ENCODE assay signal across 8 cellular contexts in the genomic region with DNA sequence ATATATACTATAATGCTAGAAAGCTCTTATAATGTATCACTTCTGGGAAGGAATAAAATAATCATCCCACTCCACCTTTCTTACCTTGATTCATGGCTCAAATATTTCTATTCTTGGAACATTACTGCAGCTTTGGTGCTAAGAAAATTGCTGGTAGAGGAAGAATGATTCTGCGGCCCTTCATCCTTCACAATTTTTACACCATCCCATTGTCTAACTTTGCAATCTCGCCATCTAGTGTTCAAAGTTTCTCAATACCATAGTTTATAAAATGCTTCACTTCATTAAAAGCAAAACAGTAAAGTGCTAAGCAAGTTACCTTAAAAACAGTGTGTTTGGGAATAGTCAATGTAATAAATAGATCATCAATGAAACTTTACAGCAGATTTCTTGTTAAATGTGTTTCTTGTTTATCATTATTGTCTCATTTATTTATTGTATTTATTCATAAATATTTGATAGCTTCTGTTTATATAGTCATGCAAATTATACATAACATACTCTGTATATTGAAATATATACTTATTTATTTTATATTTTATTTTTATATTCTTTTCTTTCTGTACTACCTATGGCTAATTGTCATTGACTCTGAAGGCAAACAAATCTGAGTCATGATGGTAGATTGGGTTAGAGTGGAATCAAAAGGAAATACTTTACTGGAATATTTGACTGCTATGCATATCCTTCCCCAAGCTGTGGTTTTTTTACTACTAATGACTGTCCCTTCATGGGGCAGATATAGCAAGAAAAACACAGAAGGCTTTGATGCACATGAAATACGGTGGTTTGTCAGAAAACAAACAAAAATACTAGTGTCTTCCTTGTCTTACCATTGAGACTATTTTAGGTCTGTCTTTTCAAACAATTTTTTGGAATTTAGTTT.
A peak's percentile ranks its signal among the peaks of the same experiment; 100 is the strongest.
DNase-seq lines count a peak whose midpoint lies in the region; ATAC-seq, FAIRE-seq and TF ChIP-seq lines count a peak whose summit lies in the region.

No MANE protein-coding gene starts in this region.

- H3K27ac ChIP-seq in adrenal gland (no peak overlapping the region), transverse colon (no peak overlapping the region)

- TF ChIP-seq CTCF in adrenal gland (IDR thresholded peaks at IDR 0.05) (peak; percentile 45 to 58 (median 50)), transverse colon (IDR thresholded peaks at IDR 0.05) (peak; percentile 55 to 65 (median 58))

- no peak overlapping the region for H3K4me3 Mint-ChIP-seq in naive thymus-derived CD8-positive, alpha-beta T cell

- intact Hi-C loops in adrenal gland (cut with DNase I) (no loop called here), transverse colon (cut with DNase I; ENCODE audit: low total_unique reads) (no loop called here)

- in situ Hi-C loops in G401 (cut with HindIII; ENCODE audit: low sequenced_read_pairs), result no loop called here
- in situ Hi-C loops in transverse colon (cut with MboI; ENCODE audit: low pct_ligation_motif_present in 1 of 4, low pct_unique_long_range_greater_than_20kb in 1 of 4, low sequenced_read_pairs in 3 of 4), result loop anchor here (10.0 to 25.0 kb wide), 3 partner anchors 157 to 182 kb away; no protein-coding TSS in a partner anchor

- no peak overlapping the region for H3K4me3 ChIP-seq in adrenal gland
- no peak overlapping the region for H3K4me3 ChIP-seq in transverse colon

- H3K27me3 ChIP-seq in adrenal gland, result no peaks in the 10 kb centered on the region
- H3K27me3 ChIP-seq in transverse colon, result no peaks in the 10 kb centered on the region

- TF ChIP-seq EP300 in transverse colon (IDR thresholded peaks at IDR 0.05; ENCODE audit: low read depth), result no peak

- H3K36me3 ChIP-seq in adrenal gland (replicated peaks in 1 of 2) (no peaks in the 10 kb centered on the region), transverse colon (no peaks in the 10 kb centered on the region)

- FAIRE-seq in islet of Langerhans (lab: Jason Lieb, UNC), result peak; percentile 100

- DNase-seq in G401 (ENCODE audit: low spot score) (peak; percentile 49), HCEC 1CT (peak; percentile 52), NCI-H1694 treated with DMSO at 0.1 percent for 48 hours (lab: John Stamatoyannopoulos, UW) (peak; percentile 62), adrenal gland (no peak), transverse colon (no peak)
- DNase-seq in stimulated activated CD4-positive, alpha-beta T cell treated with anti-CD3 and anti-CD28 coated beads, Interleukin-4, amount 100 ng/mL, for 24 hours, result no peak
- DNase-seq in naive thymus-derived CD8-positive, alpha-beta T cell, result no peak

- H3K36me3 Mint-ChIP-seq in naive thymus-derived CD8-positive, alpha-beta T cell, result peaks cover 0 to 4% (median 0%) of the 10 kb centered on the region in 3 donors

- ATAC-seq in naive thymus-derived CD8-positive, alpha-beta T cell, result no peak

- POLR2A ChIA-PET in naive thymus-derived CD8-positive, alpha-beta T cell (lab: Charles Lee), result no interaction called here

- peaks cover 0 to 11% (median 3%) of the 10 kb centered on the region in 9 donors for H3K9me3 Mint-ChIP-seq in naive thymus-derived CD8-positive, alpha-beta T cell

- H3K27ac Mint-ChIP-seq in naive thymus-derived CD8-positive, alpha-beta T cell, result no peak overlapping the region

- H3K4me1 ChIP-seq in adrenal gland (replicated peaks in 1 of 2) (no peaks in the 10 kb centered on the region), transverse colon (no peaks in the 10 kb centered on the region)

- no peaks in the 10 kb centered on the region for H3K4me1 Mint-ChIP-seq in naive thymus-derived CD8-positive, alpha-beta T cell

- H3K9me3 ChIP-seq in adrenal gland (replicated peaks in 1 of 3), result no peaks in the 10 kb centered on the region
- H3K9me3 ChIP-seq in transverse colon, result no peaks in the 10 kb centered on the region

- TF ChIP-seq POLR2A in adrenal gland (IDR thresholded peaks at IDR 0.05) (no peak), transverse colon (IDR thresholded peaks at IDR 0.05) (no peak)

- no peaks in the 10 kb centered on the region for H3K27me3 Mint-ChIP-seq in naive thymus-derived CD8-positive, alpha-beta T cell

- WGBS in adrenal gland, 4 donors, result 29 to 36% (median 33%) methylated on average over 3 of the region's 3 CpGs
- 38 to 41% methylated on average over 3 of the region's 3 CpGs for whole genome bisulfite sequencing in transverse colon (ENCODE audit: low coverage in 1 of 2), 2 donors

Comparison
In these comparisons a context has a peak if more than half of its experiments do, and no peak if none do; other contexts are left out.
1. DNase-seq: peak in G401 (single experiment), HCEC 1CT (single experiment) and NCI-H1694 treated with DMSO at 0.1 percent for 48 hours (single experiment); none in adrenal gland (0 of 7), transverse colon (single experiment), stimulated activated CD4-positive, alpha-beta T cell treated with anti-CD3 and anti-CD28 coated beads, Interleukin-4, amount 100 ng/mL, for 24 hours (single experiment) and naive thymus-derived CD8-positive, alpha-beta T cell (0 of 10).